ENCODE assay signal across 1 cellular context in the genomic region with DNA sequence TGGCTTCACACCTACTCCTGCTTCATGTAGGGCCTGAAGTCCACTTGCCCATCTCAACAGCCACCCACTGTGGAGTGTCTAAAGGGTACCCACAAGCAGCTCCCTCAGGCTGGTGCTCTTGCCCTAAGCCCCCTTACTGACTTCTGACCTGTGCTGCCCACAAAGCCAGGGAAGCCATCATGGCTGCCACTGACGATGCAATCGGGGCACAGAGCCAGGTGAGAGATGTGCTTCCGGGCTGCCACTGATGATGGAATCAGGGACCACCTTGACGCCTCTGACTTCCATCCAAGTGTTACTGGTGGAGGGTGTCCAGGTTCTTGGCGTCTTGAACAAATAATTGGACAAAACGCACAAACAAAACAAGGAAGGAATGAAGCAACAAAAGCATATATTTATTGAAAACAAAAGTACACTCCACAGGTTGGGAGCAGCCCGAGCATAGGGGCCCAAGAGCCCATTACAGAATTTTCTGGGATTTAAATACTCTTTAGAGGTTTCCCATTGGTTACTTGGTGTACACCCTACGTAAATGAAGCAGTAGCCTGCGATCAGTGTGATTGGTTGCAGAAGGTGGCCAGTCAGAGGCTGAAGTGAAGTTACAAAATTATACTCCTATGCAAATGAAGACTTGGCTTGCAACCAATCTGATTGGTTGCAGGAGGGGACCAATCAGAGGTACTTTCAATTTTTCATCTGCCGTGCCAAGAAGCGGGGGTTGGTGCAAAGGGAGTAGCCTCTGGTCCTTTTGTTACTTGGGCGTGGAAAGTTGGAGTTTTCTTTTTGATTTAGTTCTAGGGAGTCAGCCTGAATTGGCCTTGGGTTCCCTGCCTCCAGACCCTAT.
TF ChIP-seq lines count a peak whose summit lies in the region.

No MANE protein-coding gene starts in this region.

TF ChIP-seq in IMR-90, 13 proteins besides CTCF, POLR2A, EP300 and RAD21:
- TF ChIP-seq RFX5 (IDR thresholded peaks at IDR 0.05; ENCODE audit: low read depth, low read length) (no peak), CEBPB (IDR thresholded peaks at IDR 0.05; ENCODE audit: low read depth, low read length) (no peak), RCOR1 (IDR thresholded peaks at IDR 0.05; ENCODE audit: insufficient replicate concordance, low read length) (no peak), MXI1 (IDR thresholded peaks at IDR 0.05; ENCODE audit: borderline replicate concordance, low read depth, low read length) (no peak), FOS (IDR thresholded peaks at IDR 0.05; ENCODE audit: low read depth, low read length) (no peak), SMC3 (IDR thresholded peaks at IDR 0.05; ENCODE audit: low read depth, low read length) (no peak), MAZ (IDR thresholded peaks at IDR 0.05; ENCODE audit: borderline replicate concordance, low read depth, low read length) (no peak), BHLHE40 (IDR thresholded peaks at IDR 0.05; ENCODE audit: low read depth, low read length) (no peak), MAFK (IDR thresholded peaks at IDR 0.05; ENCODE audit: low read depth, low read length) (no peak), CHD1 (IDR thresholded peaks at IDR 0.05; ENCODE audit: low read depth, low read length) (no peak)
- TF ChIP-seq, protein P1, sequence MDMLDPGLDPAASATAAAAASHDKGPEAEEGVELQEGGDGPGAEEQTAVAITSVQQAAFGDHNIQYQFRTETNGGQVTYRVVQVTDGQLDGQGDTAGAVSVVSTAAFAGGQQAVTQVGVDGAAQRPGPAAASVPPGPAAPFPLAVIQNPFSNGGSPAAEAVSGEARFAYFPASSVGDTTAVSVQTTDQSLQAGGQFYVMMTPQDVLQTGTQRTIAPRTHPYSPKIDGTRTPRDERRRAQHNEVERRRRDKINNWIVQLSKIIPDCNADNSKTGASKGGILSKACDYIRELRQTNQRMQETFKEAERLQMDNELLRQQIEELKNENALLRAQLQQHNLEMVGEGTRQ (IDR thresholded peaks at IDR 0.05; ENCODE audit: low read depth, low read length), result no peak
- TF ChIP-seq, protein P2, sequence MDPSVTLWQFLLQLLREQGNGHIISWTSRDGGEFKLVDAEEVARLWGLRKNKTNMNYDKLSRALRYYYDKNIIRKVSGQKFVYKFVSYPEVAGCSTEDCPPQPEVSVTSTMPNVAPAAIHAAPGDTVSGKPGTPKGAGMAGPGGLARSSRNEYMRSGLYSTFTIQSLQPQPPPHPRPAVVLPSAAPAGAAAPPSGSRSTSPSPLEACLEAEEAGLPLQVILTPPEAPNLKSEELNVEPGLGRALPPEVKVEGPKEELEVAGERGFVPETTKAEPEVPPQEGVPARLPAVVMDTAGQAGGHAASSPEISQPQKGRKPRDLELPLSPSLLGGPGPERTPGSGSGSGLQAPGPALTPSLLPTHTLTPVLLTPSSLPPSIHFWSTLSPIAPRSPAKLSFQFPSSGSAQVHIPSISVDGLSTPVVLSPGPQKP (IDR thresholded peaks at IDR 0.05; ENCODE audit: borderline replicate concordance, low read depth, low read length), result no peak
